In genomic region chr12:88141425-88141773, GRCh38 we compare ENCODE assay signal across 8 cellular contexts. TPM values are rescaled to one million over a fixed set of nuclear protein-coding genes. Genes with fewer than 3 reads are reported as not detected.
A peak's percentile ranks its signal among the peaks of the same experiment; 100 is the strongest.
DNase-seq lines count a peak whose midpoint lies in the region; ATAC-seq and TF ChIP-seq lines count a peak whose summit lies in the region.

No MANE protein-coding gene starts in this region.

- no peaks in the 10 kb centered on the region for H3K9me3 ChIP-seq in MG63
- peaks cover 0 to 3% of the 10 kb centered on the region in 2 donors for H3K9me3 ChIP-seq in neuronal stem cell (replicated peaks in 1 of 2; ENCODE audit: control insufficient read depth in 2 of 2, insufficient read depth in 1 of 2, low read depth in 1 of 2, low read length in 2 of 2)

- peaks cover 7 to 22% of the 10 kb centered on the region in 2 donors for H3K4me1 ChIP-seq in neuronal stem cell (ENCODE audit: control insufficient read depth in 2 of 2, insufficient read depth in 1 of 2, low read depth in 1 of 2, low read length in 2 of 2)

- peak overlapping the region; percentile 84 for H3K4me2 ChIP-seq in neuronal stem cell (ENCODE audit: insufficient read depth, low read length, poor library complexity, severe bottlenecking)

- peaks cover 7% of the 10 kb centered on the region for H3K36me3 ChIP-seq in MG63
- peaks cover 0 to 34% of the 10 kb centered on the region in 2 donors for H3K36me3 ChIP-seq in neuronal stem cell (replicated peaks in 1 of 2; ENCODE audit: control insufficient read depth in 2 of 2, insufficient read depth in 2 of 2, low read length in 2 of 2)

- no peak overlapping the region for H2BK120ac ChIP-seq in neuronal stem cell (ENCODE audit: low read depth, low read length)

- peak overlapping the region; percentile 92 for H3K4me3 Mint-ChIP-seq in Calu3 (ENCODE audit: low read depth, unreplicated experiment)
- H3K4me3 Mint-ChIP-seq in effector memory CD8-positive, alpha-beta T cell: peak overlapping the region; percentile 91 to 93

- no peak overlapping the region for H3K4ac ChIP-seq in neuronal stem cell (ENCODE audit: low read length)

- H3K4me1 Mint-ChIP-seq in Calu3 (ENCODE audit: low read depth, unreplicated experiment): peaks cover 17% of the 10 kb centered on the region
- peaks cover 24 to 45% of the 10 kb centered on the region in 2 donors for H3K4me1 Mint-ChIP-seq in effector memory CD8-positive, alpha-beta T cell (ENCODE audit: low read depth in 2 of 2)

- ATAC-seq in effector memory CD8-positive, alpha-beta T cell (replicated peaks): no peak

- peaks cover 3% of the 10 kb centered on the region for H3K79me1 ChIP-seq in neuronal stem cell (ENCODE audit: low read depth, low read length)

- DNase-seq in Calu3 (peak; percentile 2), MG63 (no peak), neuronal stem cell (ENCODE audit: low spot score) (no peak), RKO (ENCODE audit: low spot score) (no peak), DMS 273 treated with DMSO at 0.1 percent for 48 hours (lab: John Stamatoyannopoulos, UW) (no peak)
- no peak for DNase-seq in effector memory CD8-positive, alpha-beta T cell
- DNase-seq in activated effector memory CD4-positive, alpha-beta T cell treated with anti-CD3 and anti-CD28 coated beads, Interleukin-2, amount 50 U/mL, for 16 hours: no peak
- no peak for DNase-seq in effector CD4-positive, alpha-beta T cell

- CTCF ChIA-PET in Calu3 (lab: Charles Lee): interaction anchor here (1.0 kb wide), 2 partner anchors 252 to 439 kb away, joined by 3 to 5 read pairs; partner anchors contain the start of gene KITLG

- no peak for TF ChIP-seq CTCF in Calu3 (IDR thresholded peaks at IDR 0.05; ENCODE audit: unreplicated experiment)

- H3K23ac ChIP-seq in neuronal stem cell (ENCODE audit: low read depth, low read length, poor library complexity): no peak overlapping the region

- H4K8ac ChIP-seq in neuronal stem cell (ENCODE audit: low read depth, low read length): no peak overlapping the region

- BruUV-seq in Calu3 (replicated peaks; lab: Mats Ljungman, UMichigan): TSS peak; percentile 78

- no peaks in the 10 kb centered on the region for H3K27me3 ChIP-seq in MG63
- H3K27me3 ChIP-seq in neuronal stem cell (ENCODE audit: control insufficient read depth in 3 of 3, insufficient read depth in 3 of 3, low read depth in 1 of 3, low read length in 3 of 3): no peaks in the 10 kb centered on the region

- peak overlapping the region; percentile 79 for H3K4me3 ChIP-seq in MG63
- peak overlapping the region; percentile 82 to 97 for H3K4me3 ChIP-seq in neuronal stem cell (ENCODE audit: low read length in 2 of 2)

- H3K9me3 Mint-ChIP-seq in Calu3 (ENCODE audit: low read depth, unreplicated experiment): no peaks in the 10 kb centered on the region
- no peaks in the 10 kb centered on the region for H3K9me3 Mint-ChIP-seq in effector memory CD8-positive, alpha-beta T cell

- H2BK15ac ChIP-seq in neuronal stem cell (ENCODE audit: low read length): no peak overlapping the region

- H3K27ac Mint-ChIP-seq in Calu3 (ENCODE audit: unreplicated experiment): peak overlapping the region; percentile 83
- H3K27ac Mint-ChIP-seq in effector memory CD8-positive, alpha-beta T cell: peak overlapping the region; percentile 94 to 97

- no peaks in the 10 kb centered on the region for H3K27me3 Mint-ChIP-seq in Calu3 (ENCODE audit: unreplicated experiment)
- no peaks in the 10 kb centered on the region for H3K27me3 Mint-ChIP-seq in effector memory CD8-positive, alpha-beta T cell

- intact Hi-C loops in Calu3 (cut with micrococcal nuclease; ENCODE audit: unreplicated experiment): no loop called here

- H4K91ac ChIP-seq in neuronal stem cell (ENCODE audit: low read depth, low read length, poor library complexity): no peak overlapping the region

- WGBS in neuronal stem cell (ENCODE audit: extremely low coverage in 2 of 2, insufficient read length in 2 of 2, insufficient replicate concordance in 1 of 2), 2 donors: no CpG with 5 or more reads among the region's 13 CpGs

- H2AK5ac ChIP-seq in neuronal stem cell (ENCODE audit: low read depth, low read length): no peak overlapping the region

- H3K27ac ChIP-seq in neuronal stem cell (replicated peaks; ENCODE audit: low read length): no peak overlapping the region

- H3K14ac ChIP-seq in neuronal stem cell (ENCODE audit: low read length): no peak overlapping the region

- peaks cover 24% of the 10 kb centered on the region for H3K36me3 Mint-ChIP-seq in Calu3 (ENCODE audit: insufficient read depth, unreplicated experiment)
- peaks cover 6% of the 10 kb centered on the region for H3K36me3 Mint-ChIP-seq in effector memory CD8-positive, alpha-beta T cell (ENCODE audit: insufficient read depth)

- no peak overlapping the region for H2BK5ac ChIP-seq in neuronal stem cell (ENCODE audit: low read length)

- H2BK12ac ChIP-seq in neuronal stem cell (ENCODE audit: low read length): no peak overlapping the region

- H3K18ac ChIP-seq in neuronal stem cell (ENCODE audit: low read length): no peak overlapping the region

- H2AFZ ChIP-seq in neuronal stem cell (ENCODE audit: low read length): peak overlapping the region; percentile 95

- H3K9ac ChIP-seq in neuronal stem cell (ENCODE audit: low read depth, low read length, poor library complexity): peak overlapping the region; percentile 63

RNA-seq across cellular contexts. Expression of gene CEP290, which starts 0.5 kb away (rescaled TPM):
- 14.1 and 18.8 TPM in 2 replicates for total RNA-seq in Calu3 (2022)
- 7.1 and 16.5 TPM in 2 replicates for total RNA-seq in MG63 (2014; rRNA removed; shearing (Covaris generic); ENCODE audit: low replicate concordance)
- 16.3 TPM for polyA plus RNA-seq in neuronal stem cell (2013, experiment 1 of 2)
- 17.6 TPM for polyA plus RNA-seq in neuronal stem cell (2013, experiment 2 of 2)

RNA-seq across cellular contexts. Expression of gene TMTC3, which starts 0.7 kb away (rescaled TPM):
- total RNA-seq in Calu3 (2022): 24.5 and 30.8 TPM in 2 replicates
- total RNA-seq in MG63 (2014; rRNA removed; shearing (Covaris generic); ENCODE audit: low replicate concordance): 10.2 and 25.7 TPM in 2 replicates
- 11.8 TPM for polyA plus RNA-seq in neuronal stem cell (2013, experiment 1 of 2)
- 12.5 TPM for polyA plus RNA-seq in neuronal stem cell (2013, experiment 2 of 2)
